Comparison of ENCODE assay signal across 19 cellular contexts in genomic region chr20:35291654-35292503, GRCh38. TPM values are rescaled to one million over a fixed set of nuclear protein-coding genes. Genes with fewer than 3 reads are reported as not detected.
"Had no signal": no experiment of that assay in that cellular context is flagged by ENCODE, and none has a peak within 500 bp of the region (broad histone marks: within the 10 kb centered on the region; RNA-seq: fewer than 3 reads in every experiment).

FAM83C (minus strand) TSS chr20:35292425; CDS start chr20:35292304, 121 bp downstream.

- H3K4me1 ChIP-seq: lower lobe of right lung had no signal

- H3K27ac ChIP-seq: hepatocyte, lower lobe of right lung had no signal

- H3K4me1 Mint-ChIP-seq: activated CD4-positive, alpha-beta T cell treated with anti-CD3 and anti-CD28 coated beads, Interleukin-2, amount 10 ng/mL, durations not matched to agents 7 days and 5 days; activated naive CD4-positive, alpha-beta T cell treated with anti-CD3 and anti-CD28 coated beads, Interleukin-2, amount 10 ng/mL, durations not matched to agents 7 days and 5 days; naive thymus-derived CD8-positive, alpha-beta T cell had no signal

- H3K4me2 ChIP-seq: hepatocyte had no signal

- H2AFZ ChIP-seq: hepatocyte had no signal

- H3K36me3 ChIP-seq: lower lobe of right lung had no signal

- H3K36me3 Mint-ChIP-seq: activated naive CD4-positive, alpha-beta T cell treated with anti-CD3 and anti-CD28 coated beads, Interleukin-2, amount 10 ng/mL, durations not matched to agents 7 days and 5 days; naive thymus-derived CD8-positive, alpha-beta T cell had no signal

- H3K27ac Mint-ChIP-seq: activated CD4-positive, alpha-beta T cell treated with anti-CD3 and anti-CD28 coated beads, Interleukin-2, amount 10 ng/mL, durations not matched to agents 7 days and 5 days; activated CD8-positive, alpha-beta T cell treated with anti-CD3 and anti-CD28 coated beads, Interleukin-2, amount 10 ng/mL, durations not matched to agents 7 days and 5 days; activated naive CD4-positive, alpha-beta T cell treated with anti-CD3 and anti-CD28 coated beads, Interleukin-2, amount 10 ng/mL, durations not matched to agents 7 days and 5 days; activated T-cell treated with anti-CD3 and anti-CD28 coated beads, Interleukin-2, amount 50 U/mL, for 24 hours; stimulated activated naive CD8-positive, alpha-beta T cell treated with anti-CD3 and anti-CD28 coated beads, Interleukin-15, Interleukin-2, amounts not matched to agents 100 ng/mL and 50 ng/mL, for 24 hours had no signal

- H3K4me3 Mint-ChIP-seq: activated CD4-positive, alpha-beta T cell treated with anti-CD3 and anti-CD28 coated beads, Interleukin-2, amount 10 ng/mL, durations not matched to agents 7 days and 5 days; activated CD8-positive, alpha-beta T cell treated with anti-CD3 and anti-CD28 coated beads, Interleukin-2, amount 10 ng/mL, durations not matched to agents 7 days and 5 days; activated naive CD4-positive, alpha-beta T cell treated with anti-CD3 and anti-CD28 coated beads, Interleukin-2, amount 10 ng/mL, durations not matched to agents 7 days and 5 days; activated T-cell treated with anti-CD3 and anti-CD28 coated beads, Interleukin-2, amount 50 U/mL, for 24 hours; naive thymus-derived CD8-positive, alpha-beta T cell; stimulated activated naive CD8-positive, alpha-beta T cell treated with anti-CD3 and anti-CD28 coated beads, Interleukin-15, Interleukin-2, amounts not matched to agents 100 ng/mL and 50 ng/mL, for 24 hours had no signal

- H3K9me3 Mint-ChIP-seq: activated CD4-positive, alpha-beta T cell treated with anti-CD3 and anti-CD28 coated beads, Interleukin-2, amount 10 ng/mL, durations not matched to agents 7 days and 5 days; activated naive CD4-positive, alpha-beta T cell treated with anti-CD3 and anti-CD28 coated beads, Interleukin-2, amount 10 ng/mL, durations not matched to agents 7 days and 5 days; activated T-cell treated with anti-CD3 and anti-CD28 coated beads, Interleukin-2, amount 50 U/mL, for 24 hours; naive thymus-derived CD8-positive, alpha-beta T cell; stimulated activated naive CD8-positive, alpha-beta T cell treated with anti-CD3 and anti-CD28 coated beads, Interleukin-15, Interleukin-2, amounts not matched to agents 100 ng/mL and 50 ng/mL, for 24 hours had no signal

- H3K27me3 Mint-ChIP-seq: activated T-cell treated with anti-CD3 and anti-CD28 coated beads, Interleukin-2, amount 50 U/mL, for 24 hours; naive thymus-derived CD8-positive, alpha-beta T cell; stimulated activated naive CD8-positive, alpha-beta T cell treated with anti-CD3 and anti-CD28 coated beads, Interleukin-15, Interleukin-2, amounts not matched to agents 100 ng/mL and 50 ng/mL, for 24 hours had no signal

- H3K79me2 ChIP-seq: hepatocyte had no signal

- H3K9me3 ChIP-seq: lower lobe of right lung had no signal

- DNase-seq: activated CD4-positive, alpha-beta T cell treated with anti-CD3 and anti-CD28 coated beads, Interleukin-2, amount 10 ng/mL, durations not matched to agents 7 days and 5 days; activated CD8-positive, alpha-beta T cell treated with anti-CD3 and anti-CD28 coated beads, Interleukin-2, amount 10 ng/mL, durations not matched to agents 7 days and 5 days; activated naive CD4-positive, alpha-beta T cell treated with anti-CD3 and anti-CD28 coated beads, Interleukin-2, amount 10 ng/mL, durations not matched to agents 7 days and 5 days; activated T-cell treated with anti-CD3 and anti-CD28 coated beads, Interleukin-2, amount 50 U/mL, for 24 hours; cerebellar nuclear complex; effector CD4-positive, alpha-beta T cell; foreskin fibroblast; left cardiac atrium; lower lobe of right lung; naive thymus-derived CD8-positive, alpha-beta T cell; nucleus accumbens; stimulated activated CD4-positive, alpha-beta T cell treated with anti-CD3 and anti-CD28 coated beads, Interleukin-2, amount 100 ng/mL, for 24 hours; T-helper 1 cell; T-helper 9 cell; trophoblast cell had no signal

- ATAC-seq: activated CD8-positive, alpha-beta T cell treated with anti-CD3 and anti-CD28 coated beads, Interleukin-2, amount 10 ng/mL, durations not matched to agents 7 days and 5 days; left cardiac atrium; lower lobe of right lung; naive thymus-derived CD8-positive, alpha-beta T cell had no signal

- H3K4me3 ChIP-seq: hepatocyte, lower lobe of right lung had no signal

- H3K27me3 ChIP-seq: hepatocyte had no signal

RNA-seq across cellular contexts. Expression of gene FAM83C, which starts in this region (rescaled TPM):
- total RNA-seq: activated CD4-positive, alpha-beta T cell treated with anti-CD3 and anti-CD28 coated beads, Interleukin-2, amount 10 ng/mL, durations not matched to agents 7 days and 5 days; activated CD8-positive, alpha-beta T cell treated with anti-CD3 and anti-CD28 coated beads, Interleukin-2, amount 10 ng/mL, durations not matched to agents 7 days and 5 days; hepatocyte; left cardiac atrium; lower lobe of right lung; mesenteric fat pad; naive thymus-derived CD8-positive, alpha-beta T cell; temporal lobe had no signal
- polyA plus RNA-seq: hepatocyte; naive thymus-derived CD8-positive, alpha-beta T cell had no signal
